In genomic region chr5:160774006-160774405, GRCh38 we compare ENCODE assay signal across 1 cellular context.
TF ChIP-seq lines count a peak whose summit lies in the region.

No MANE protein-coding gene starts in this region.

TF ChIP-seq in GM23338, 12 proteins besides CTCF, POLR2A, EP300 and RAD21 (continued from another document):
- no peak for TF ChIP-seq REST (IDR thresholded peaks at IDR 0.05; ENCODE audit: unreplicated experiment)
- no peak for TF ChIP-seq JUNB (IDR thresholded peaks at IDR 0.05; ENCODE audit: unreplicated experiment)
- TF ChIP-seq STAT1 (IDR thresholded peaks at IDR 0.05; ENCODE audit: unreplicated experiment) = no peak
- no peak for TF ChIP-seq ZNF331 (CRISPR knock-in tag; IDR thresholded peaks at IDR 0.05; ENCODE audit: low read depth)
TF ChIP-seq in GM23338: peak in this region for 0.
